ENCODE assay signal across 1 cellular context in the genomic region with DNA sequence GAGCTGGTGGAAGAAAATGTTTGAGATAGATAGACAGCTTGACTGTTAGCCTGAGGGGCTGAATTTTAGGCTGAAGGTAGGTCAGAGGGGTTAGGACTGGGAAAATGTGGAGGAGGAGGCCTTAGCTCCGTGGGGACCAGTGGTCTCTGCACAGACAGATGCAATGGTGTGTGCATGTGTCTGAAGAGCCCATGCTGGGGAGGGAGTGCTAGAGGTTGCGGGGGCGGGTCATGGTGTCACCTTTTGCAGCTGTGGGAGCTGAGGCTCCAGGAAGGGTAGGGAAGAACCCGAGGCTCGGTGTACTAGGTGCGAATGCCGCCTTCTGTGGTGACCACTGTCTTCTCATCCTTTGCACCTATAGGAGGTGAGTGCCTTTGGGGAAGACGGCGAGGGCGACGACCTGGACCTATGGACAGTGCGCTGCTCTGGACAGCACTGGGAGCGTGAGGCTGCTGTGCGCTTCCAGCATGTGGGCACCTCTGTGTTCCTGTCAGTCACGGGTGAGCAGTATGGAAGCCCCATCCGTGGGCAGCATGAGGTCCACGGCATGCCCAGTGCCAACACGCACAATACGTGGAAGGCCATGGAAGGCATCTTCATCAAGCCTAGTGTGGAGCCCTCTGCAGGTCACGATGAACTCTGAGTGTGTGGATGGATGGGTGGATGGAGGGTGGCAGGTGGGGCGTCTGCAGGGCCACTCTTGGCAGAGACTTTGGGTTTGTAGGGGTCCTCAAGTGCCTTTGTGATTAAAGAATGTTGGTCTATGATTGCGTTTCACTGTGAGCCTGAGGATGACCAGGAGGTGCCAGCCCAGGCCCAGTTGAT.
TF ChIP-seq lines count a peak whose summit lies in the region.

No MANE protein-coding gene starts in this region.

TF ChIP-seq in GM12878, 131 proteins besides CTCF, POLR2A, EP300 and RAD21:
- TF ChIP-seq, protein P1, sequence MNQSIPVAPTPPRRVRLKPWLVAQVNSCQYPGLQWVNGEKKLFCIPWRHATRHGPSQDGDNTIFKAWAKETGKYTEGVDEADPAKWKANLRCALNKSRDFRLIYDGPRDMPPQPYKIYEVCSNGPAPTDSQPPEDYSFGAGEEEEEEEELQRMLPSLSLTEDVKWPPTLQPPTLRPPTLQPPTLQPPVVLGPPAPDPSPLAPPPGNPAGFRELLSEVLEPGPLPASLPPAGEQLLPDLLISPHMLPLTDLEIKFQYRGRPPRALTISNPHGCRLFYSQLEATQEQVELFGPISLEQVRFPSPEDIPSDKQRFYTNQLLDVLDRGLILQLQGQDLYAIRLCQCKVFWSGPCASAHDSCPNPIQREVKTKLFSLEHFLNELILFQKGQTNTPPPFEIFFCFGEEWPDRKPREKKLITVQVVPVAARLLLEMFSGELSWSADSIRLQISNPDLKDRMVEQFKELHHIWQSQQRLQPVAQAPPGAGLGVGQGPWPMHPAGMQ (IDR thresholded peaks at IDR 0.05; ENCODE audit: borderline replicate concordance): no peak
- TF ChIP-seq BMI1 (IDR thresholded peaks at IDR 0.05; ENCODE audit: borderline replicate concordance) (no peak), CBX3 (IDR thresholded peaks at IDR 0.05; ENCODE audit: borderline replicate concordance, low read depth) (no peak), WRNIP1 (IDR thresholded peaks at IDR 0.05; ENCODE audit: borderline replicate concordance, low read depth, low read length) (no peak), CREB1 (IDR thresholded peaks at IDR 0.05; ENCODE audit: low read depth) (no peak), SRF (IDR thresholded peaks at IDR 0.05; ENCODE audit: low read depth in 2 of 2, low read length in 2 of 2) (no peak), CBX5 (IDR thresholded peaks at IDR 0.05; ENCODE audit: low read depth) (no peak), CHD4 (IDR thresholded peaks at IDR 0.05) (no peak), SMC3 (IDR thresholded peaks at IDR 0.05; ENCODE audit: borderline replicate concordance, low read length) (no peak), ZNF24 (IDR thresholded peaks at IDR 0.05) (no peak), ZNF217 (IDR thresholded peaks at IDR 0.05) (no peak), TBL1XR1 (IDR thresholded peaks at IDR 0.05; ENCODE audit: low read depth, low read length) (no peak)
